15 cellular contexts compared by ENCODE assay signal in the genomic region with DNA sequence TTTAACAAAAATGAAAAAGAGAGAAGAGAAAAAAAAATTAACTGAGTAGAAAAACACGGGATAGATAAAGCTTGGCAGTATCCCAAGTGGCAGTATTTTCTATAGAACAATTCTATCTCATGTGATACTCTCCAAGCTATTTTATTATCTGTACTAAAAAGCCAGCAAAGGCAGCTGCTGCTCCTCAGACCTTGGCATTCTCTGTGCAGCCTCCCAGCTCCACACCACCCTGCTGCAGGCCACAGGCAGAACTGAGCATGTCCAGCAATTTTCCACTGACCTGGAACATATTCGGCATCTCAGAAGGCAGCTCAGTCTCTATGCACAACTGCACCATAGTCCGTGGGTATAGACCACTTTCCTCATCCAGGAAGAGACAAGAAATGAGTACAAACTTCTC.
DNase-seq lines count a peak whose midpoint lies in the region; ATAC-seq and TF ChIP-seq lines count a peak whose summit lies in the region.
"Had no signal": no experiment of that assay in that cellular context is flagged by ENCODE, and none has a peak within 500 bp of the region (broad histone marks: within the 10 kb centered on the region; RNA-seq: fewer than 3 reads in every experiment).

No MANE protein-coding gene starts in this region.

- H3K36me3 ChIP-seq in SJCRH30 (no peaks in the 10 kb centered on the region), tibial nerve (no peaks in the 10 kb centered on the region)
- H3K36me3 ChIP-seq: brain microvascular endothelial cell, WERI-Rb-1 had no signal

- no peak for TF ChIP-seq CTCF in tibial nerve (IDR thresholded peaks at IDR 0.05)

- ATAC-seq in left ventricle myocardium superior (peak; percentile 88), GM18517 (IDR thresholded peaks at IDR 0.05; ENCODE audit: unreplicated experiment) (no peak)
- ATAC-seq in activated CD4-positive, alpha-beta T cell treated with anti-CD3 and anti-CD28 coated beads for 36 hours: no peak
- ATAC-seq: activated T-cell treated with anti-CD3 and anti-CD28 coated beads, Interleukin-2, amount 50 U/mL, for 4 hours; CD8-positive, alpha-beta T cell; stimulated activated naive B cell treated with anti-CD40 and anti-IgM and Interleukin-4, amounts not matched to agents 10 μg/mL and 1 μg/mL and 100 μg/mL, for 72 hours had no signal

- POLR2A ChIA-PET in HEK293T (lab: Yijun Ruan, JAX): no interaction called here
- POLR2A ChIA-PET in activated CD4-positive, alpha-beta T cell treated with anti-CD3 and anti-CD28 coated beads for 36 hours (lab: Charles Lee): no interaction called here

- H3K9me3 ChIP-seq in SJCRH30 (replicated peaks) (no peaks in the 10 kb centered on the region), tibial nerve (no peaks in the 10 kb centered on the region)

- no peaks in the 10 kb centered on the region for H3K36me3 Mint-ChIP-seq in activated CD4-positive, alpha-beta T cell treated with anti-CD3 and anti-CD28 coated beads for 36 hours (ENCODE audit: low read depth)
- H3K36me3 Mint-ChIP-seq in activated naive CD4-positive, alpha-beta T cell treated with anti-CD3 and anti-CD28 coated beads, Interleukin-2, amount 10 ng/mL, durations not matched to agents 7 days and 5 days: no peaks in the 10 kb centered on the region
- H3K36me3 Mint-ChIP-seq: CD8-positive, alpha-beta T cell; stimulated activated naive B cell treated with anti-CD40 and anti-IgM and Interleukin-4, amounts not matched to agents 10 μg/mL and 1 μg/mL and 100 μg/mL, for 72 hours had no signal

- intact Hi-C loops in left ventricle myocardium superior (cut with micrococcal nuclease): no loop called here
- intact Hi-C loops in activated CD4-positive, alpha-beta T cell treated with anti-CD3 and anti-CD28 coated beads for 36 hours (cut with DNase I, micrococcal nuclease): no loop called here

- WGBS in tibial nerve, 2 donors: 49 to 52% methylated on average over 3 of the region's 3 CpGs

- H3K4me3 ChIP-seq in SJCRH30: no peak overlapping the region
- no peak overlapping the region for H3K4me3 ChIP-seq in tibial nerve
- H3K4me3 ChIP-seq: GM23248 had no signal

- no peak overlapping the region for H3K27ac Mint-ChIP-seq in activated CD4-positive, alpha-beta T cell treated with anti-CD3 and anti-CD28 coated beads for 36 hours
- H3K27ac Mint-ChIP-seq in activated naive CD4-positive, alpha-beta T cell treated with anti-CD3 and anti-CD28 coated beads, Interleukin-2, amount 10 ng/mL, durations not matched to agents 7 days and 5 days: no peak overlapping the region
- H3K27ac Mint-ChIP-seq: CD8-positive, alpha-beta T cell; stimulated activated naive B cell treated with anti-CD40 and anti-IgM and Interleukin-4, amounts not matched to agents 10 μg/mL and 1 μg/mL and 100 μg/mL, for 72 hours had no signal

- CTCF ChIA-PET in HEK293T (lab: Yijun Ruan, JAX): interaction anchor here (0.5 kb wide), 1 partner anchor 13 kb away, joined by 3 read pairs; no protein-coding TSS in a partner anchor
- CTCF ChIA-PET in activated CD4-positive, alpha-beta T cell treated with anti-CD3 and anti-CD28 coated beads for 36 hours (lab: Charles Lee): no interaction called here
- CTCF ChIA-PET in activated naive CD4-positive, alpha-beta T cell treated with anti-CD3 and anti-CD28 coated beads, Interleukin-2, amount 10 ng/mL, durations not matched to agents 7 days and 5 days (lab: Charles Lee): no interaction called here

- H3K27me3 Mint-ChIP-seq in activated CD4-positive, alpha-beta T cell treated with anti-CD3 and anti-CD28 coated beads for 36 hours: no peaks in the 10 kb centered on the region
- H3K27me3 Mint-ChIP-seq in activated naive CD4-positive, alpha-beta T cell treated with anti-CD3 and anti-CD28 coated beads, Interleukin-2, amount 10 ng/mL, durations not matched to agents 7 days and 5 days: no peaks in the 10 kb centered on the region
- H3K27me3 Mint-ChIP-seq: stimulated activated naive B cell treated with anti-CD40 and anti-IgM and Interleukin-4, amounts not matched to agents 10 μg/mL and 1 μg/mL and 100 μg/mL, for 72 hours had no signal

- peaks cover 4% of the 10 kb centered on the region for H3K9me3 Mint-ChIP-seq in activated CD4-positive, alpha-beta T cell treated with anti-CD3 and anti-CD28 coated beads for 36 hours (ENCODE audit: low read depth)
- no peaks in the 10 kb centered on the region for H3K9me3 Mint-ChIP-seq in activated naive CD4-positive, alpha-beta T cell treated with anti-CD3 and anti-CD28 coated beads, Interleukin-2, amount 10 ng/mL, durations not matched to agents 7 days and 5 days
- H3K9me3 Mint-ChIP-seq: activated T-cell treated with anti-CD3 and anti-CD28 coated beads, Interleukin-2, amount 50 U/mL, for 4 hours; stimulated activated naive B cell treated with anti-CD40 and anti-IgM and Interleukin-4, amounts not matched to agents 10 μg/mL and 1 μg/mL and 100 μg/mL, for 72 hours had no signal

- no peaks in the 10 kb centered on the region for H3K4me1 Mint-ChIP-seq in activated CD4-positive, alpha-beta T cell treated with anti-CD3 and anti-CD28 coated beads for 36 hours
- no peaks in the 10 kb centered on the region for H3K4me1 Mint-ChIP-seq in activated naive CD4-positive, alpha-beta T cell treated with anti-CD3 and anti-CD28 coated beads, Interleukin-2, amount 10 ng/mL, durations not matched to agents 7 days and 5 days
- H3K4me1 Mint-ChIP-seq: stimulated activated naive B cell treated with anti-CD40 and anti-IgM and Interleukin-4, amounts not matched to agents 10 μg/mL and 1 μg/mL and 100 μg/mL, for 72 hours had no signal

- no peak overlapping the region for H3K4me3 Mint-ChIP-seq in activated CD4-positive, alpha-beta T cell treated with anti-CD3 and anti-CD28 coated beads for 36 hours
- H3K4me3 Mint-ChIP-seq in activated naive CD4-positive, alpha-beta T cell treated with anti-CD3 and anti-CD28 coated beads, Interleukin-2, amount 10 ng/mL, durations not matched to agents 7 days and 5 days: no peak overlapping the region
- H3K4me3 Mint-ChIP-seq: activated T-cell treated with anti-CD3 and anti-CD28 coated beads, Interleukin-2, amount 50 U/mL, for 4 hours; CD8-positive, alpha-beta T cell; stimulated activated naive B cell treated with anti-CD40 and anti-IgM and Interleukin-4, amounts not matched to agents 10 μg/mL and 1 μg/mL and 100 μg/mL, for 72 hours had no signal

- H3K4me1 ChIP-seq in SJCRH30 (peaks cover 17% of the 10 kb centered on the region), tibial nerve (no peaks in the 10 kb centered on the region)

- TF ChIP-seq POLR2A in tibial nerve (IDR thresholded peaks at IDR 0.05): no peak

- DNase-seq in HEK293T (ENCODE audit: extremely low spot score): peak; percentile 14
- peak; percentile 21 to 57 for DNase-seq in SJCRH30
- DNase-seq in left ventricle myocardium superior: peak; percentile 48
- DNase-seq in retina: peak; percentile 58
- DNase-seq in tibial nerve (ENCODE audit: low spot score in 2 of 2): no peak
- no peak for DNase-seq in activated CD4-positive, alpha-beta T cell treated with anti-CD3 and anti-CD28 coated beads for 36 hours
- DNase-seq in activated naive CD4-positive, alpha-beta T cell treated with anti-CD3 and anti-CD28 coated beads, Interleukin-2, amount 10 ng/mL, durations not matched to agents 7 days and 5 days: no peak
- DNase-seq: activated T-cell treated with anti-CD3 and anti-CD28 coated beads, Interleukin-2, amount 50 U/mL, for 4 hours; brain microvascular endothelial cell; GM23248; stimulated activated naive B cell treated with anti-CD40 and anti-IgM and Interleukin-4, amounts not matched to agents 10 μg/mL and 1 μg/mL and 100 μg/mL, for 72 hours; WERI-Rb-1 had no signal

- no peak overlapping the region for H3K27ac ChIP-seq in SJCRH30
- no peak overlapping the region for H3K27ac ChIP-seq in tibial nerve
- H3K27ac ChIP-seq: brain microvascular endothelial cell, epithelial cell of prostate, GM23248, WERI-Rb-1 had no signal

- TF ChIP-seq EP300 in tibial nerve (IDR thresholded peaks at IDR 0.05): no peak

- no peaks in the 10 kb centered on the region for H3K27me3 ChIP-seq in SJCRH30
- H3K27me3 ChIP-seq in tibial nerve: no peaks in the 10 kb centered on the region
- H3K27me3 ChIP-seq: brain microvascular endothelial cell had no signal

TF ChIP-seq in HEK293T, 16 proteins besides CTCF, POLR2A, EP300 and RAD21:
- TF ChIP-seq BHLHE40 (IDR thresholded peaks at IDR 0.05; ENCODE audit: borderline replicate concordance): no peak
- no peak for TF ChIP-seq ZNF384 (IDR thresholded peaks at IDR 0.05)
- no peak for TF ChIP-seq FOXM1 (IDR thresholded peaks at IDR 0.05; ENCODE audit: borderline replicate concordance)
- TF ChIP-seq L3MBTL2 (conservative IDR thresholded peaks at IDR 0.05): no peak
- TF ChIP-seq CTBP1 (IDR thresholded peaks at IDR 0.05; ENCODE audit: borderline replicate concordance): no peak
- no peak for TF ChIP-seq HDGF (IDR thresholded peaks at IDR 0.05; ENCODE audit: borderline replicate concordance)
- TF ChIP-seq FOXA1 (IDR thresholded peaks at IDR 0.05): no peak
- no peak for TF ChIP-seq NFRKB (IDR thresholded peaks at IDR 0.05)

Comparison
In these comparisons a context has a peak if more than half of its experiments do, and no peak if none do; other contexts are left out.
1. DNase-seq: peak in HEK293T (single experiment), SJCRH30 (2 of 2), left ventricle myocardium superior (single experiment) and retina (single experiment); none in tibial nerve (0 of 2), activated CD4-positive, alpha-beta T cell treated with anti-CD3 and anti-CD28 coated beads for 36 hours (single experiment) and activated naive CD4-positive, alpha-beta T cell treated with anti-CD3 and anti-CD28 coated beads, Interleukin-2, amount 10 ng/mL, durations not matched to agents 7 days and 5 days (single experiment).